ENCODE assay signal across 30 cellular contexts in genomic region chr20:49460131-49460530, GRCh38. TPM values are rescaled to one million over a fixed set of nuclear protein-coding genes. Genes with fewer than 3 reads are reported as not detected.
"Had no signal": no experiment of that assay in that cellular context is flagged by ENCODE, and none has a peak within 500 bp of the region (broad histone marks: within the 10 kb centered on the region; RNA-seq: fewer than 3 reads in every experiment).

No MANE protein-coding gene starts in this region.

- H3K9me3 Mint-ChIP-seq: activated CD4-positive, alpha-beta memory T cell treated with anti-CD3 and anti-CD28 coated beads for 36 hours; activated CD4-positive, alpha-beta T cell treated with anti-CD3 and anti-CD28 coated beads, Interleukin-2, amount 10 ng/mL, durations not matched to agents 24 days and 14 days; activated naive CD4-positive, alpha-beta T cell treated with anti-CD3 and anti-CD28 coated beads, Interleukin-2, amount 10 ng/mL, durations not matched to agents 7 days and 5 days; activated naive CD4-positive, alpha-beta T cell treated with anti-CD3 and anti-CD28 coated beads, Interleukin-2, amount 50 U/mL, for 72 hours; activated naive CD8-positive, alpha-beta T cell treated with anti-CD3 and anti-CD28 coated beads, Interleukin-2, amount 10 ng/mL, durations not matched to agents 7 days and 5 days; activated T-cell treated with anti-CD3 and anti-CD28 coated beads, Interleukin-2, amount 50 U/mL, for 72 hours; effector memory CD8-positive, alpha-beta T cell had no signal

- ATAC-seq: activated CD4-positive, alpha-beta T cell treated with anti-CD3 and anti-CD28 coated beads for 36 hours; activated CD8-positive, alpha-beta memory T cell treated with anti-CD3 and anti-CD28 coated beads, Interleukin-2, amount 10 ng/mL, durations not matched to agents 7 days and 5 days; activated CD8-positive, alpha-beta T cell treated with anti-CD3 and anti-CD28 coated beads, Interleukin-2, amount 10 ng/mL, durations not matched to agents 7 days and 5 days; activated naive CD4-positive, alpha-beta T cell treated with anti-CD3 and anti-CD28 coated beads, Interleukin-2, amount 50 U/mL, for 72 hours; activated T-cell treated with anti-CD3 and anti-CD28 coated beads, Interleukin-2, amount 50 U/mL, for 72 hours; effector memory CD8-positive, alpha-beta T cell; foreskin keratinocyte; gastrocnemius medialis; heart left ventricle had no signal

- H3K4me3 ChIP-seq: ascending aorta, esophagus muscularis mucosa, gastrocnemius medialis, heart left ventricle had no signal

- H3K36me3 ChIP-seq: ascending aorta, gastrocnemius medialis, heart left ventricle had no signal

- H3K27me3 ChIP-seq: ascending aorta, esophagus muscularis mucosa, gastrocnemius medialis, heart left ventricle had no signal

- H3K27me3 Mint-ChIP-seq: brain had no signal

- DNase-seq: activated CD4-positive, alpha-beta memory T cell treated with anti-CD3 and anti-CD28 coated beads for 36 hours; activated CD4-positive, alpha-beta T cell treated with anti-CD3 and anti-CD28 coated beads for 36 hours; activated CD4-positive, alpha-beta T cell treated with anti-CD3 and anti-CD28 coated beads, Interleukin-2, amount 10 ng/mL, durations not matched to agents 24 days and 14 days; activated CD4-positive, CD25-positive, alpha-beta regulatory T cell; activated CD4-positive, CD25-positive, alpha-beta regulatory T cell treated with anti-CD3 and anti-CD28 coated beads, Interleukin-2, amount 50 U/mL, for 72 hours; activated CD8-positive, alpha-beta memory T cell treated with anti-CD3 and anti-CD28 coated beads, Interleukin-2, amount 10 ng/mL, durations not matched to agents 7 days and 5 days; activated CD8-positive, alpha-beta memory T cell treated with anti-CD3 and anti-CD28 coated beads, Interleukin-2, amount 50 U/mL, for 4 hours; activated CD8-positive, alpha-beta T cell treated with anti-CD3 and anti-CD28 coated beads, Interleukin-2, amount 10 ng/mL, durations not matched to agents 7 days and 5 days; activated gamma-delta T cell; activated naive CD4-positive, alpha-beta T cell; activated naive CD4-positive, alpha-beta T cell treated with anti-CD3 and anti-CD28 coated beads, Interleukin-2, amount 10 ng/mL, durations not matched to agents 7 days and 5 days; activated naive CD8-positive, alpha-beta T cell treated with anti-CD3 and anti-CD28 coated beads, Interleukin-2, amount 10 ng/mL, durations not matched to agents 7 days and 5 days; activated T-cell treated with anti-CD3 and anti-CD28 coated beads, Interleukin-2, amount 50 U/mL, for 1 hour; activated T-cell treated with anti-CD3 and anti-CD28 coated beads, Interleukin-2, amount 50 U/mL, for 72 hours; cortex of kidney; dermis blood vessel endothelial cell; effector CD4-positive, alpha-beta T cell; effector memory CD8-positive, alpha-beta T cell; erythroblast; foreskin keratinocyte; gastrocnemius medialis; glutamatergic neuron; heart left ventricle; T-helper 2 cell had no signal

- H3K4me1 Mint-ChIP-seq: activated CD4-positive, alpha-beta T cell treated with anti-CD3 and anti-CD28 coated beads for 36 hours; activated CD4-positive, alpha-beta T cell treated with anti-CD3 and anti-CD28 coated beads, Interleukin-2, amount 10 ng/mL, durations not matched to agents 24 days and 14 days; activated CD8-positive, alpha-beta memory T cell treated with anti-CD3 and anti-CD28 coated beads, Interleukin-2, amount 10 ng/mL, durations not matched to agents 7 days and 5 days; activated naive CD4-positive, alpha-beta T cell treated with anti-CD3 and anti-CD28 coated beads, Interleukin-2, amount 10 ng/mL, durations not matched to agents 7 days and 5 days; activated naive CD8-positive, alpha-beta T cell treated with anti-CD3 and anti-CD28 coated beads, Interleukin-2, amount 10 ng/mL, durations not matched to agents 7 days and 5 days had no signal

- H3K4me3 Mint-ChIP-seq: activated CD4-positive, alpha-beta memory T cell treated with anti-CD3 and anti-CD28 coated beads for 36 hours; activated CD4-positive, alpha-beta T cell treated with anti-CD3 and anti-CD28 coated beads for 36 hours; activated CD4-positive, alpha-beta T cell treated with anti-CD3 and anti-CD28 coated beads, Interleukin-2, amount 10 ng/mL, durations not matched to agents 24 days and 14 days; activated CD8-positive, alpha-beta memory T cell treated with anti-CD3 and anti-CD28 coated beads, Interleukin-2, amount 10 ng/mL, durations not matched to agents 7 days and 5 days; activated CD8-positive, alpha-beta T cell treated with anti-CD3 and anti-CD28 coated beads, Interleukin-2, amount 10 ng/mL, durations not matched to agents 7 days and 5 days; activated naive CD4-positive, alpha-beta T cell treated with anti-CD3 and anti-CD28 coated beads, Interleukin-2, amount 10 ng/mL, durations not matched to agents 7 days and 5 days; activated naive CD8-positive, alpha-beta T cell treated with anti-CD3 and anti-CD28 coated beads, Interleukin-2, amount 10 ng/mL, durations not matched to agents 7 days and 5 days; activated T-cell treated with anti-CD3 and anti-CD28 coated beads, Interleukin-2, amount 50 U/mL, for 72 hours; brain; effector memory CD8-positive, alpha-beta T cell had no signal

- H3K36me3 Mint-ChIP-seq: activated CD4-positive, alpha-beta memory T cell treated with anti-CD3 and anti-CD28 coated beads for 36 hours; activated CD8-positive, alpha-beta memory T cell treated with anti-CD3 and anti-CD28 coated beads, Interleukin-2, amount 10 ng/mL, durations not matched to agents 7 days and 5 days; activated naive CD4-positive, alpha-beta T cell treated with anti-CD3 and anti-CD28 coated beads, Interleukin-2, amount 10 ng/mL, durations not matched to agents 7 days and 5 days; activated naive CD4-positive, alpha-beta T cell treated with anti-CD3 and anti-CD28 coated beads, Interleukin-2, amount 50 U/mL, for 72 hours; activated naive CD8-positive, alpha-beta T cell treated with anti-CD3 and anti-CD28 coated beads, Interleukin-2, amount 10 ng/mL, durations not matched to agents 7 days and 5 days; brain had no signal

- H3K9me3 ChIP-seq: ascending aorta, esophagus muscularis mucosa, gastrocnemius medialis, heart left ventricle had no signal

- H3K4me1 ChIP-seq: ascending aorta, foreskin keratinocyte, heart left ventricle had no signal

- H3K27ac Mint-ChIP-seq: activated CD4-positive, alpha-beta memory T cell treated with anti-CD3 and anti-CD28 coated beads for 36 hours; activated CD4-positive, alpha-beta T cell treated with anti-CD3 and anti-CD28 coated beads for 36 hours; activated CD4-positive, alpha-beta T cell treated with anti-CD3 and anti-CD28 coated beads, Interleukin-2, amount 10 ng/mL, durations not matched to agents 24 days and 14 days; activated CD8-positive, alpha-beta memory T cell treated with anti-CD3 and anti-CD28 coated beads, Interleukin-2, amount 10 ng/mL, durations not matched to agents 7 days and 5 days; activated CD8-positive, alpha-beta T cell treated with anti-CD3 and anti-CD28 coated beads, Interleukin-2, amount 10 ng/mL, durations not matched to agents 7 days and 5 days; activated naive CD4-positive, alpha-beta T cell treated with anti-CD3 and anti-CD28 coated beads, Interleukin-2, amount 10 ng/mL, durations not matched to agents 7 days and 5 days; activated naive CD8-positive, alpha-beta T cell treated with anti-CD3 and anti-CD28 coated beads, Interleukin-2, amount 10 ng/mL, durations not matched to agents 7 days and 5 days; activated T-cell treated with anti-CD3 and anti-CD28 coated beads, Interleukin-2, amount 50 U/mL, for 72 hours; brain; effector memory CD8-positive, alpha-beta T cell had no signal

- H3K27ac ChIP-seq: ascending aorta, foreskin keratinocyte, gastrocnemius medialis had no signal

RNA-seq across cellular contexts. Expression of gene KCNB1, which starts 22.3 kb away (rescaled TPM):
- total RNA-seq: activated CD4-positive, alpha-beta memory T cell treated with anti-CD3 and anti-CD28 coated beads for 36 hours; activated CD4-positive, alpha-beta T cell treated with anti-CD3 and anti-CD28 coated beads for 36 hours; activated CD8-positive, alpha-beta memory T cell treated with anti-CD3 and anti-CD28 coated beads for 36 hours; activated CD8-positive, alpha-beta T cell treated with anti-CD3 and anti-CD28 coated beads, Interleukin-2, amount 10 ng/mL, durations not matched to agents 7 days and 5 days; activated naive CD4-positive, alpha-beta T cell treated with anti-CD3 and anti-CD28 coated beads, Interleukin-2, amount 50 U/mL, for 72 hours; activated T-cell treated with anti-CD3 and anti-CD28 coated beads, Interleukin-2, amount 50 U/mL, for 72 hours; ascending aorta; bronchial epithelial cell; dermis blood vessel endothelial cell; foreskin keratinocyte had no signal
- polyA plus RNA-seq: foreskin keratinocyte had no signal
